ENCODE assay signal across 17 cellular contexts in the genomic region with DNA sequence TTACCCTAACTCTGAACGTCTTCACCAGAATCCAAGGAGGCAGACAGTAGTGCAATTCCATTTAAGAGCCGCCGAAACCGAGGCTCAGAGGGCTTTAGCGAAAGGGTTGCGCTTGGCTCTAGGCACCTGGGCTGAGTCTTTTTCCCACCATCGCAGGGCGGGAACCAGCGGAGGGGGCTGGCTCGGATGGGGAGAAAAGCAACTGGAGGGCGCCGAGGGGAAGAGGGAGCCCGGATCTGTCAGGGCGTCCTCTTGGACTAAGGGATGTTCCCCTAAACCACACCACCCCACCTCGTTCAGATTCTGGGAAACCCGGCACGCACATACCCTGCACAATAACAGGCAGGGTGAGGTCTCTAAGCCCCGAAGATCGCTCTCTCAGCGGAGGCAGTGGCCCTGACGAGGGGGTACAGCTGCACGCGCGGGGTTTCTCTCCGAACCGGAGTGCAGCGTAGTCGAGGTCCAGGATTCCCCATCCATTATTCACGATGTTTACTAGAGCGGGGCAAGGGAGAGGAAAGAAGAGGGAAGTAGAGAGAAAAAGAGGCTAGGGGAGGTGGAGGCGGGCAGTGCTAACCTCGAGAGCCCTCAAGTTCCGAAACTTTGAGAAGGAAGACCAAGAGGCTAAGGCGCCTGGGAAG. TPM values are rescaled to one million over a fixed set of nuclear protein-coding genes. Genes with fewer than 3 reads are reported as not detected.
"Had no signal": no experiment of that assay in that cellular context is flagged by ENCODE, and none has a peak within 500 bp of the region (broad histone marks: within the 10 kb centered on the region; RNA-seq: fewer than 3 reads in every experiment).

No MANE protein-coding gene starts in this region.

- H3K27ac Mint-ChIP-seq: activated CD4-positive, alpha-beta T cell treated with anti-CD3 and anti-CD28 coated beads, Interleukin-2, amount 10 ng/mL, durations not matched to agents 24 days and 14 days; T-helper 17 cell had no signal

- H3K4me3 ChIP-seq: ascending aorta, cardiac muscle cell, gastroesophageal sphincter, ovary, sigmoid colon, spleen, stomach, testis, upper lobe of left lung had no signal

- H3K36me3 ChIP-seq: ascending aorta, cardiac muscle cell, gastroesophageal sphincter, ovary, sigmoid colon, spleen, stomach, upper lobe of left lung had no signal

- DNase-seq: activated CD4-positive, alpha-beta T cell treated with anti-CD3 and anti-CD28 coated beads, Interleukin-2, amount 10 ng/mL, durations not matched to agents 24 days and 14 days; activated naive CD4-positive, alpha-beta T cell; erythroblast; kidney glomerular epithelial cell; ovary; sigmoid colon; spleen; stomach; T-helper 17 cell; testis had no signal

- H3K27me3 ChIP-seq: ovary had no signal

- H3K4me3 Mint-ChIP-seq: activated CD4-positive, alpha-beta T cell treated with anti-CD3 and anti-CD28 coated beads, Interleukin-2, amount 10 ng/mL, durations not matched to agents 24 days and 14 days; activated T-helper 1 cell treated with anti-CD3 and anti-CD28 coated beads, Interleukin-12 subunit alpha, Interleukin-12 subunit beta, Interleukin-2, Interleukin-4 antibody, amounts not matched to agents 30 ng/mL and 10 ng/mL and 1 ng/mL, durations not matched to agents 14 hours and 24 hours and 36 hours; neural crest cell; T-helper 17 cell had no signal

- H3K27ac ChIP-seq: ascending aorta, cardiac muscle cell, gastroesophageal sphincter, ovary, sigmoid colon, spleen, stomach, testis, upper lobe of left lung had no signal

- H3K9me3 Mint-ChIP-seq: activated T-helper 1 cell treated with anti-CD3 and anti-CD28 coated beads, Interleukin-12 subunit alpha, Interleukin-12 subunit beta, Interleukin-2, Interleukin-4 antibody, amounts not matched to agents 30 ng/mL and 10 ng/mL and 1 ng/mL, durations not matched to agents 14 hours and 24 hours and 36 hours; neural crest cell had no signal

- ATAC-seq: gastroesophageal sphincter, T-helper 17 cell had no signal

- H3K9me3 ChIP-seq: ascending aorta, gastroesophageal sphincter, ovary, sigmoid colon, testis, upper lobe of left lung had no signal

RNA-seq across cellular contexts. Expression of gene POU4F3, which starts 1.3 kb away (rescaled TPM):
- total RNA-seq: activated T-helper 1 cell treated with anti-CD3 and anti-CD28 coated beads, Interleukin-12 subunit alpha, Interleukin-12 subunit beta, Interleukin-2, Interleukin-4 antibody, amounts not matched to agents 30 ng/mL and 10 ng/mL and 1 ng/mL, durations not matched to agents 14 hours and 24 hours and 36 hours; ascending aorta; gastroesophageal sphincter; liver; stomach; T-helper 17 cell; testis had no signal
- polyA plus RNA-seq: cardiac muscle cell, liver had no signal
